Comparison of ENCODE assay signal across 8 cellular contexts in genomic region chr21:17780539-17780938, GRCh38. TPM values are rescaled to one million over a fixed set of nuclear protein-coding genes. Genes with fewer than 3 reads are reported as not detected.
A peak's percentile ranks its signal among the peaks of the same experiment; 100 is the strongest.
DNase-seq lines count a peak whose midpoint lies in the region; ATAC-seq and TF ChIP-seq lines count a peak whose summit lies in the region.

No MANE protein-coding gene starts in this region.

- peaks cover 42% of the 10 kb centered on the region for H3K36me3 Mint-ChIP-seq in activated CD4-positive, alpha-beta T cell treated with anti-CD3 and anti-CD28 coated beads, Interleukin-2, amount 10 ng/mL, durations not matched to agents 24 days and 14 days (ENCODE audit: low read depth)
- peaks cover 14% of the 10 kb centered on the region for H3K36me3 Mint-ChIP-seq in stimulated activated naive CD8-positive, alpha-beta T cell treated with anti-CD3 and anti-CD28 coated beads, Interleukin-15, Interleukin-2, amounts not matched to agents 100 ng/mL and 50 ng/mL, for 24 hours (ENCODE audit: low read depth)

- peak overlapping the region; percentile 75 for H3K27ac Mint-ChIP-seq in activated CD4-positive, alpha-beta T cell treated with anti-CD3 and anti-CD28 coated beads, Interleukin-2, amount 10 ng/mL, durations not matched to agents 24 days and 14 days
- peak overlapping the region; percentile 82 for H3K27ac Mint-ChIP-seq in stimulated activated naive CD8-positive, alpha-beta T cell treated with anti-CD3 and anti-CD28 coated beads, Interleukin-15, Interleukin-2, amounts not matched to agents 100 ng/mL and 50 ng/mL, for 24 hours

- H3K36me3 ChIP-seq in gastrocnemius medialis (no peaks in the 10 kb centered on the region), testis (ENCODE audit: low read depth, missing control alignments) (no peaks in the 10 kb centered on the region)

- peak overlapping the region; percentile 70 for H3K4me3 Mint-ChIP-seq in activated CD4-positive, alpha-beta T cell treated with anti-CD3 and anti-CD28 coated beads, Interleukin-2, amount 10 ng/mL, durations not matched to agents 24 days and 14 days
- peak overlapping the region; percentile 56 for H3K4me3 Mint-ChIP-seq in stimulated activated naive CD8-positive, alpha-beta T cell treated with anti-CD3 and anti-CD28 coated beads, Interleukin-15, Interleukin-2, amounts not matched to agents 100 ng/mL and 50 ng/mL, for 24 hours

- no peaks in the 10 kb centered on the region for H3K9me3 Mint-ChIP-seq in activated CD4-positive, alpha-beta T cell treated with anti-CD3 and anti-CD28 coated beads, Interleukin-2, amount 10 ng/mL, durations not matched to agents 24 days and 14 days
- no peaks in the 10 kb centered on the region for H3K9me3 Mint-ChIP-seq in stimulated activated naive CD8-positive, alpha-beta T cell treated with anti-CD3 and anti-CD28 coated beads, Interleukin-15, Interleukin-2, amounts not matched to agents 100 ng/mL and 50 ng/mL, for 24 hours

- H3K4me1 ChIP-seq in gastrocnemius medialis (no peaks in the 10 kb centered on the region), testis (no peaks in the 10 kb centered on the region)

- TF ChIP-seq CTCF in gastrocnemius medialis (IDR thresholded peaks at IDR 0.05 in 4 of 5, conservative IDR thresholded peaks at IDR 0.05 in 1 of 5) (no peak), testis (IDR thresholded peaks at IDR 0.05) (no peak)

- TF ChIP-seq POLR2A in gastrocnemius medialis (IDR thresholded peaks at IDR 0.05): no peak
- TF ChIP-seq POLR2A in testis (IDR thresholded peaks at IDR 0.05): no peak

- no peaks in the 10 kb centered on the region for H3K9me3 ChIP-seq in gastrocnemius medialis
- no peaks in the 10 kb centered on the region for H3K9me3 ChIP-seq in testis

- WGBS in testis, 2 donors: 62 to 71% methylated on average over 6 of the region's 6 CpGs

- DNase-seq in activated gamma-delta T cell treated with Interleukin-2 at 50 U/mL for 16 hours (peak; percentile 35), activated gamma-delta T cell (lab: John Stamatoyannopoulos, UW) (no peak), gastrocnemius medialis (no peak), testis (no peak), NCI-H345 (lab: John Stamatoyannopoulos, UW) (no peak)
- DNase-seq in activated CD4-positive, alpha-beta T cell treated with anti-CD3 and anti-CD28 coated beads, Interleukin-2, amount 10 ng/mL, durations not matched to agents 24 days and 14 days: peak; percentile 78

- intact Hi-C loops in activated CD4-positive, alpha-beta T cell treated with anti-CD3 and anti-CD28 coated beads, Interleukin-2, amount 10 ng/mL, durations not matched to agents 24 days and 14 days (cut with micrococcal nuclease): loop anchor here (5.0 to 10.0 kb wide), 3 partner anchors 122 to 474 kb away; partner anchors contain the start of gene CXADR
- intact Hi-C loops in gastrocnemius medialis (cut with DNase I; ENCODE audit: low total_unique reads) (no loop called here), testis (cut with DNase I; ENCODE audit: low total_unique reads) (no loop called here)

- peaks cover 83% of the 10 kb centered on the region for H3K4me1 Mint-ChIP-seq in activated CD4-positive, alpha-beta T cell treated with anti-CD3 and anti-CD28 coated beads, Interleukin-2, amount 10 ng/mL, durations not matched to agents 24 days and 14 days
- H3K4me1 Mint-ChIP-seq in stimulated activated naive CD8-positive, alpha-beta T cell treated with anti-CD3 and anti-CD28 coated beads, Interleukin-15, Interleukin-2, amounts not matched to agents 100 ng/mL and 50 ng/mL, for 24 hours (ENCODE audit: low read depth): peaks cover 97% of the 10 kb centered on the region

- H3K4me3 ChIP-seq in gastrocnemius medialis (no peak overlapping the region), testis (no peak overlapping the region)

- no peaks in the 10 kb centered on the region for H3K27me3 ChIP-seq in gastrocnemius medialis
- H3K27me3 ChIP-seq in testis: no peaks in the 10 kb centered on the region

- ATAC-seq in HG03159 (IDR thresholded peaks at IDR 0.05; ENCODE audit: unreplicated experiment) (peak; percentile 36), gastrocnemius medialis (no peak)

- H3K27me3 Mint-ChIP-seq in activated CD4-positive, alpha-beta T cell treated with anti-CD3 and anti-CD28 coated beads, Interleukin-2, amount 10 ng/mL, durations not matched to agents 24 days and 14 days: no peaks in the 10 kb centered on the region
- H3K27me3 Mint-ChIP-seq in stimulated activated naive CD8-positive, alpha-beta T cell treated with anti-CD3 and anti-CD28 coated beads, Interleukin-15, Interleukin-2, amounts not matched to agents 100 ng/mL and 50 ng/mL, for 24 hours: no peaks in the 10 kb centered on the region

- H3K27ac ChIP-seq in gastrocnemius medialis (no peak overlapping the region), testis (no peak overlapping the region)

- in situ Hi-C loops in gastrocnemius medialis (cut with MboI; ENCODE audit: low sequenced_read_pairs in 4 of 4): no loop called here

RNA-seq across cellular contexts. Expression of gene C21orf91, which starts 38.6 kb away (rescaled TPM):
- 37.0 and 39.6 TPM in 2 replicates for total RNA-seq in activated CD4-positive, alpha-beta T cell treated with anti-CD3 and anti-CD28 coated beads, Interleukin-2, amount 10 ng/mL, durations not matched to agents 24 days and 14 days
- 1 to 10 TPM; 4.0 to 8.5 (median 5.6) TPM for total RNA-seq in gastrocnemius medialis
- total RNA-seq in testis: 10 to 100 TPM; 37.0 to 44.4 TPM
- polyA plus RNA-seq in testis (ENCODE audit: insufficient read depth, low read depth, low replicate concordance): 40.7 TPM

Comparison
In these comparisons a context has a peak if more than half of its experiments do, and no peak if none do; other contexts are left out.
1. DNase-seq: peak in activated gamma-delta T cell treated with Interleukin-2 at 50 U/mL for 16 hours (single experiment) and activated CD4-positive, alpha-beta T cell treated with anti-CD3 and anti-CD28 coated beads, Interleukin-2, amount 10 ng/mL, durations not matched to agents 24 days and 14 days (single experiment); none in activated gamma-delta T cell (single experiment), gastrocnemius medialis (0 of 2), testis (single experiment) and NCI-H345 (single experiment).